In genomic region chr19:44635581-44636438, GRCh38 we compare ENCODE assay signal across 14 cellular contexts. TPM values are rescaled to one million over a fixed set of nuclear protein-coding genes. Genes with fewer than 3 reads are reported as not detected.
DNase-seq lines count a peak whose midpoint lies in the region; FAIRE-seq and TF ChIP-seq lines count a peak whose summit lies in the region.
"Had no signal": no experiment of that assay in that cellular context is flagged by ENCODE, and none has a peak within 500 bp of the region (broad histone marks: within the 10 kb centered on the region; RNA-seq: fewer than 3 reads in every experiment).

No MANE protein-coding gene starts in this region.

- DNase-seq in EL (peak; percentile 87), NCI-H69 (lab: John Stamatoyannopoulos, UW) (peak; percentile 81), bronchial epithelial cell (ENCODE audit: low read depth) (peak; percentile 46), midbrain (lab: John Stamatoyannopoulos, UW) (peak; percentile 3), SK-N-DZ (ENCODE audit: low spot score) (no peak), AG08396 (ENCODE audit: low spot score) (no peak), DMS153 (lab: John Stamatoyannopoulos, UW) (no peak)
- no peak for DNase-seq in activated CD8-positive, alpha-beta memory T cell treated with anti-CD3 and anti-CD28 coated beads for 24 hours
- DNase-seq: activated B cell treated with CpG ODN at 0.5 μM for 24 hours; activated effector memory CD4-positive, alpha-beta T cell treated with Interleukin-2 at 50 U/mL for 16 hours; effector CD8-positive, alpha-beta T cell; NCI-H1092 treated with DMSO at 0.1 percent for 48 hours; NK-92 treated with Interleukin-12 subunit alpha and Interleukin-12 subunit beta, amount 100 ng/mL, for 24 hours; thyroid gland had no signal

- H3K4me3 ChIP-seq in bronchial epithelial cell (ENCODE audit: low read depth, low read length) = no peak overlapping the region
- H3K4me3 ChIP-seq: thyroid gland had no signal

- no peak for FAIRE-seq in bronchial epithelial cell (lab: Jason Lieb, UNC)

- no peaks in the 10 kb centered on the region for H3K27me3 ChIP-seq in bronchial epithelial cell (ENCODE audit: control insufficient read depth, insufficient read depth, low read length)
- H3K27me3 ChIP-seq: thyroid gland had no signal

- H3K36me3 ChIP-seq in bronchial epithelial cell (ENCODE audit: control insufficient read depth, insufficient read depth, low read length) = no peaks in the 10 kb centered on the region
- H3K36me3 ChIP-seq: thyroid gland had no signal

- no peak for TF ChIP-seq CTCF in bronchial epithelial cell (IDR thresholded peaks at IDR 0.05; ENCODE audit: insufficient read depth, low read length, severe bottlenecking)

RNA-seq across cellular contexts. Expression of gene PVR, which starts 7.9 kb away (rescaled TPM):
- 84.6 and 102 TPM in 2 replicates for total RNA-seq in bronchial epithelial cell
- polyA plus RNA-seq in SK-N-DZ (2014; cell fraction: cytosol; rRNA removed) = 16.6 and 18.6 TPM in 2 replicates
- 8.1 and 8.3 TPM in 2 replicates for polyA plus RNA-seq in SK-N-DZ (2014; cell fraction: nucleus; rRNA removed)
- total RNA-seq: activated B cell treated with CpG ODN at 0.5 μM for 24 hours had no signal

RNA-seq across cellular contexts. Expression of gene IGSF23, which starts 22.4 kb away (rescaled TPM):
- not detected in 2 replicates for total RNA-seq in bronchial epithelial cell
- not detected in 2 replicates for polyA plus RNA-seq in SK-N-DZ (2014; cell fraction: cytosol; rRNA removed)
- not detected in 2 replicates for polyA plus RNA-seq in SK-N-DZ (2014; cell fraction: nucleus; rRNA removed)
- total RNA-seq: activated B cell treated with CpG ODN at 0.5 μM for 24 hours, thyroid gland had no signal

RNA-seq across cellular contexts. Expression of gene CEACAM19, which starts 35.5 kb away (rescaled TPM):
- total RNA-seq in bronchial epithelial cell = 0.53 and 2.7 TPM in 2 replicates
- polyA plus RNA-seq in SK-N-DZ (2014; cell fraction: cytosol; rRNA removed) = 0.08 and 0.18 TPM in 2 replicates
- 0.07 and 0.75 TPM in 2 replicates for polyA plus RNA-seq in SK-N-DZ (2014; cell fraction: nucleus; rRNA removed)
- total RNA-seq: activated B cell treated with CpG ODN at 0.5 μM for 24 hours had no signal

Comparison
In these comparisons a context has a peak if more than half of its experiments do, and no peak if none do; other contexts are left out.
1. DNase-seq: peak in EL (single experiment), NCI-H69 (single experiment), bronchial epithelial cell (single experiment) and midbrain (single experiment); none in SK-N-DZ (single experiment), AG08396 (single experiment), DMS153 (single experiment) and activated CD8-positive, alpha-beta memory T cell treated with anti-CD3 and anti-CD28 coated beads for 24 hours (single experiment).